Comparison of ENCODE assay signal across 21 cellular contexts in genomic region chr5:172821340-172821985, GRCh38.
"Had no signal": no experiment of that assay in that cellular context is flagged by ENCODE, and none has a peak within 500 bp of the region (broad histone marks: within the 10 kb centered on the region; RNA-seq: fewer than 3 reads in every experiment).

No MANE protein-coding gene starts in this region.

- H3K36me3 ChIP-seq: neutrophil, pancreas, right atrium auricular region, thyroid gland, upper lobe of right lung had no signal

- H3K4me3 ChIP-seq: pancreas, psoas muscle, right atrium auricular region, thyroid gland, upper lobe of right lung had no signal

- H3K4me1 ChIP-seq: pancreas had no signal

- FAIRE-seq: islet of Langerhans, pancreas had no signal

- H3K27me3 ChIP-seq: neutrophil, pancreas, right atrium auricular region, thyroid gland, upper lobe of right lung had no signal

- ATAC-seq: activated CD4-positive, alpha-beta T cell treated with anti-CD3 and anti-CD28 coated beads for 36 hours; activated T-cell treated with anti-CD3 and anti-CD28 coated beads, Interleukin-2, amount 50 U/mL, for 4 hours; psoas muscle had no signal

- DNase-seq: activated B cell treated with CpG ODN at 0.5 μM for 24 hours; activated CD4-positive, alpha-beta T cell treated with anti-CD3 and anti-CD28 coated beads for 36 hours; activated CD4-positive, alpha-beta T cell treated with anti-CD3 and anti-CD28 coated beads, Interleukin-2, amount 50 U/mL, for 48 hours; activated CD8-positive, alpha-beta memory T cell treated with anti-CD3 and anti-CD28 coated beads, Interleukin-2, amount 50 U/mL, for 48 hours; activated naive CD4-positive, alpha-beta T cell treated with anti-CD3 and anti-CD28 coated beads for 36 hours; activated naive CD8-positive, alpha-beta T cell treated with anti-CD3 and anti-CD28 coated beads, Interleukin-2, amount 10 ng/mL, durations not matched to agents 7 days and 5 days; activated T-cell treated with anti-CD3 and anti-CD28 coated beads, Interleukin-2, amount 50 U/mL, for 4 hours; amniotic stem cell; cortex of kidney; endodermal cell; head of caudate nucleus; pancreas; psoas muscle; stimulated activated CD4-positive, alpha-beta T cell treated with anti-CD3 and anti-CD28 coated beads, Interleukin-12 subunit alpha, Interleukin-12 subunit beta, amount 100 ng/mL, for 4 hours; stimulated activated CD4-positive, alpha-beta T cell treated with anti-CD3 and anti-CD28 coated beads, Interleukin-4, amount 100 ng/mL, for 4 hours; T1000; thyroid gland; upper lobe of right lung had no signal

- H3K9me3 ChIP-seq: neutrophil, pancreas, psoas muscle, thyroid gland, upper lobe of right lung had no signal

- H3K27ac ChIP-seq: neutrophil, pancreas, psoas muscle, right atrium auricular region, thyroid gland, upper lobe of right lung had no signal
